In the genomic region with DNA sequence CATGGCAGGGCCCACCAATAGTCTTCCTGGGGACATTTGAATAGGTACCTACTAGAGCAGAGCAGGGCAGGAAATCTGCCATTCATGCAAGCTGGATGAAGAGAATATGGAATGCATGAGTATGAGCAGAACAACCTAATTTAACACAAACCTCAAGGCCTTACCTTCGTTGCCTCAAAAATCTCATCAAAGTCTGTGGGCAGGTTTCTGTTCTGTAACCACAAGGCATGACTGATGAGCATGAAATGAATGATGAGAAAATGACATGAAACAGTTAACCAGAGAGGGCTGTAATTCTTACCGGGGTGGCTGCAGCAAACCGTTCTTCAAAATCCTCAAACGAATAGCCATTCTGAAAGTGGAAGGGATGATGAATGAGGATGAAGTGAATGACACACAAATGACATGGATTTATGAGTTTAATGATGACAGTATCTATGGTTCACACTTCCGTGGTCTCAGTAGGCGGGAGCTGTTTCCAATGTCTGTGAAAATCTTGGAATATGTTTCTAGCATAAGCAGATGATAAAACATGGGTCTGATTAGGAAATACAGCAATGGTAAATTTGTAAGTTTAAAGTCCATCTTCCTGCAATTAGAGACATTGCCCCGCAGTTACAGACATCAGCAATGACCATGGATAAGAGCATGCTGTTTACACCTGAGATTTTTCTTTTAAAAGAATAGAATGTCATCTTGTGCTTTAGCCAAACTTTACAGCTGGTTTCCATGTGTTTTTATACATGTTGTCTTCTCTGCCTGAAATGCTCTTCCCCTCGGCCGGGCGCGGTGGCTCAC, we compare ENCODE assay signal across 17 cellular contexts.
DNase-seq lines count a peak whose midpoint lies in the region; ATAC-seq and TF ChIP-seq lines count a peak whose summit lies in the region.
"Had no signal": no experiment of that assay in that cellular context is flagged by ENCODE, and none has a peak within 500 bp of the region (broad histone marks: within the 10 kb centered on the region; RNA-seq: fewer than 3 reads in every experiment).

No MANE protein-coding gene starts in this region.

- no peaks in the 10 kb centered on the region for H4K20me1 ChIP-seq in PC-9 (ENCODE audit: insufficient read depth)

- POLR2A ChIA-PET in PC-9 (lab: Charles Lee; ENCODE audit: unreplicated experiment) = no interaction called here

- no peak overlapping the region for H3K4me2 ChIP-seq in PC-9

- CTCF ChIA-PET in PC-9 (lab: Charles Lee) = no interaction called here

- no peak overlapping the region for H3K4me3 ChIP-seq in AG10803 (ENCODE audit: low read length)
- H3K4me3 ChIP-seq in PC-9 = no peak overlapping the region
- H3K4me3 ChIP-seq in tibial artery = no peak overlapping the region

- no peak overlapping the region for H2AFZ ChIP-seq in PC-9

- H3K36me3 ChIP-seq in PC-9 (ENCODE audit: low read depth) (no peaks in the 10 kb centered on the region), tibial artery (no peaks in the 10 kb centered on the region)

- H3K27ac ChIP-seq in PC-9 (no peak overlapping the region), tibial artery (no peak overlapping the region)

- no peaks in the 10 kb centered on the region for H3K79me2 ChIP-seq in PC-9 (ENCODE audit: low read depth)

- TF ChIP-seq CTCF in AG10803 (conservative IDR thresholded peaks at IDR 0.05; ENCODE audit: low read length) (no peak), PC-9 (conservative IDR thresholded peaks at IDR 0.05) (no peak), tibial artery (IDR thresholded peaks at IDR 0.05) (no peak)

- intact Hi-C loops in PC-9 (cut with micrococcal nuclease; ENCODE audit: unreplicated experiment) (no loop called here), tibial artery (cut with DNase I; ENCODE audit: low total_unique reads) (no loop called here)

- H3K4me1 ChIP-seq in PC-9 (replicated peaks; ENCODE audit: insufficient read depth) (no peaks in the 10 kb centered on the region), tibial artery (no peaks in the 10 kb centered on the region)

- H3F3A ChIP-seq in PC-9 (ENCODE audit: insufficient read depth, low read depth) = no peaks in the 10 kb centered on the region

- BruUV-seq in PC-9 (replicated peaks; lab: Mats Ljungman, UMichigan) = no TSS peak

- H3K9me2 ChIP-seq in PC-9 (ENCODE audit: insufficient read depth) = no peaks in the 10 kb centered on the region

- DNase-seq in activated CD4-positive, alpha-beta T cell treated with anti-CD3 and anti-CD28 coated beads for 48 hours = peak; percentile 18
- DNase-seq in activated CD4-positive, alpha-beta T cell treated with anti-CD3 and anti-CD28 coated beads, Interleukin-2, amount 50 U/mL, for 4 hours = no peak
- DNase-seq in AG10803 (ENCODE audit: low read depth) (peak; percentile 3), left lobe of liver (ENCODE audit: low spot score) (peak; percentile 49), PC-9 (no peak), retina (no peak), tibial artery (no peak)
- DNase-seq: 8988T; CD8-positive, alpha-beta memory T cell; DMS79 treated with DMSO at 0.1 percent for 48 hours; H7; NCI-H1417; NCI-H187 treated with DMSO at 0.1 percent for 48 hours; NCI-H526 treated with DMSO at 0.1 percent for 48 hours; RPMI8226; SIG-M5 had no signal

- H3K9me3 ChIP-seq in PC-9 (ENCODE audit: insufficient read depth, low read depth) (no peaks in the 10 kb centered on the region), tibial artery (no peaks in the 10 kb centered on the region)

- ATAC-seq in GM19351 (IDR thresholded peaks at IDR 0.05; ENCODE audit: unreplicated experiment) (peak; percentile 84), left lobe of liver (peak; percentile 78)

- H3K27me3 ChIP-seq in PC-9 (ENCODE audit: insufficient read depth, low read depth) (peaks cover 20% of the 10 kb centered on the region), tibial artery (no peaks in the 10 kb centered on the region)

Comparison
In these comparisons a context has a peak if more than half of its experiments do, and no peak if none do; other contexts are left out.
1. DNase-seq: peak in activated CD4-positive, alpha-beta T cell treated with anti-CD3 and anti-CD28 coated beads for 48 hours (single experiment), AG10803 (single experiment) and left lobe of liver (single experiment); none in activated CD4-positive, alpha-beta T cell treated with anti-CD3 and anti-CD28 coated beads, Interleukin-2, amount 50 U/mL, for 4 hours (0 of 2), PC-9 (0 of 2), retina (single experiment) and tibial artery (0 of 2).